1 cellular context compared by ENCODE assay signal in the genomic region with DNA sequence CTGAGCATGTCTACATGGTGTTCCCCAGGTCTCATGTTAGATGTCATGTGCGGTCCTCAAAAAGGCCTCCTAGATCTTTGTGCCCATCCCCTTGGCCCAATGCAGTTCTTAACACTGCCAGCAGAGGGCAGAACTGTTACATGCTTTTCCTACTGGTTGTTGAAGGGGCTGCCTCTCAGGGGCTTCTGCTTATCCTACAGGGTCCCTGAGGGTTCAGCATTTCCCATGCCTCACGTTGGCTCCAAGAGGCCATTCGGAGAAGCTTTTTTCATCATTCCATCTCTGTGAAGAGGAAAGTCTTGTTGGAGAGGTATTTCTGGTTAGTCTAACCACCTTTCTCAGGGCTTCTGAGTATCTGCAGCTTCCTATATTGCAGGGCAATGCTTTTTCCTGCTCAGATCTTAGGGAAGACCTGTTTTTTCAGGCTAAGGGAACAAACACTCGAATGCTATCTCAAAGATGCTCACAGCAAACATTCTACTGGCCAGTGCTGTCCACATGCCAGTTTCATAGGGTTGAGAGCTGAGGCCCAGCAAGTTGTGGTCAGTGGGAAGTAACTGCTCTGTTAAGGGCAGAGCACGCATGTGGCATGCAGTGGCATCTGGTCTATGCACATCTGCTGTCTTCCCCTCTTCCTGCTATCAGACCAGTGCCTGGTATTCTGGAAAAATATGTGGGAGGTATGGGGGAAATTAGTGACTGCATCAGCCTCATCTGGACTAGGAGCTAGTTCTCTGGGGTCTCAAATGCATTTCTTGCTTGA.
TF ChIP-seq lines count a peak whose summit lies in the region.

No MANE protein-coding gene starts in this region.

TF ChIP-seq in HCT116, 20 proteins besides CTCF, POLR2A, EP300 and RAD21:
- TF ChIP-seq POLR2AphosphoS5 (IDR thresholded peaks at IDR 0.05; ENCODE audit: low read depth, low read length) (no peak), FOSL1 (IDR thresholded peaks at IDR 0.05; ENCODE audit: low read depth) (no peak), SRF (IDR thresholded peaks at IDR 0.05; ENCODE audit: low read depth) (no peak), REST (IDR thresholded peaks at IDR 0.05; ENCODE audit: low read depth) (no peak), JUND (IDR thresholded peaks at IDR 0.05) (no peak), SP1 (IDR thresholded peaks at IDR 0.05; ENCODE audit: low read depth) (no peak), CEBPB (IDR thresholded peaks at IDR 0.05; ENCODE audit: low read depth) (no peak), CBX3 (IDR thresholded peaks at IDR 0.05; ENCODE audit: low read depth) (no peak), YY1 (IDR thresholded peaks at IDR 0.05; ENCODE audit: extremely low read depth, insufficient replicate concordance, low read depth, low read length) (no peak), EZH2phosphoT487 (IDR thresholded peaks at IDR 0.05; ENCODE audit: borderline replicate concordance) (no peak), ELF1 (IDR thresholded peaks at IDR 0.05; ENCODE audit: borderline replicate concordance, low read depth) (no peak), ATF3 (IDR thresholded peaks at IDR 0.05) (no peak), EGR1 (IDR thresholded peaks at IDR 0.05; ENCODE audit: low read depth) (no peak), SIN3A (IDR thresholded peaks at IDR 0.05; ENCODE audit: low read depth) (no peak), EZH2 (IDR thresholded peaks at IDR 0.05) (no peak), TCF7L2 (IDR thresholded peaks at IDR 0.05; ENCODE audit: borderline replicate concordance, extremely low read depth, insufficient read depth, insufficient read length) (no peak)
- TF ChIP-seq, protein P1, sequence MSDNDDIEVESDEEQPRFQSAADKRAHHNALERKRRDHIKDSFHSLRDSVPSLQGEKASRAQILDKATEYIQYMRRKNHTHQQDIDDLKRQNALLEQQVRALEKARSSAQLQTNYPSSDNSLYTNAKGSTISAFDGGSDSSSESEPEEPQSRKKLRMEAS (IDR thresholded peaks at IDR 0.05), result no peak
- TF ChIP-seq, protein P2, sequence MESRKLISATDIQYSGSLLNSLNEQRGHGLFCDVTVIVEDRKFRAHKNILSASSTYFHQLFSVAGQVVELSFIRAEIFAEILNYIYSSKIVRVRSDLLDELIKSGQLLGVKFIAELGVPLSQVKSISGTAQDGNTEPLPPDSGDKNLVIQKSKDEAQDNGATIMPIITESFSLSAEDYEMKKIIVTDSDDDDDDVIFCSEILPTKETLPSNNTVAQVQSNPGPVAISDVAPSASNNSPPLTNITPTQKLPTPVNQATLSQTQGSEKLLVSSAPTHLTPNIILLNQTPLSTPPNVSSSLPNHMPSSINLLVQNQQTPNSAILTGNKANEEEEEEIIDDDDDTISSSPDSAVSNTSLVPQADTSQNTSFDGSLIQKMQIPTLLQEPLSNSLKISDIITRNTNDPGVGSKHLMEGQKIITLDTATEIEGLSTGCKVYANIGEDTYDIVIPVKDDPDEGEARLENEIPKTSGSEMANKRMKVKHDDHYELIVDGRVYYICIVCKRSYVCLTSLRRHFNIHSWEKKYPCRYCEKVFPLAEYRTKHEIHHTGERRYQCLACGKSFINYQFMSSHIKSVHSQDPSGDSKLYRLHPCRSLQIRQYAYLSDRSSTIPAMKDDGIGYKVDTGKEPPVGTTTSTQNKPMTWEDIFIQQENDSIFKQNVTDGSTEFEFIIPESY (IDR thresholded peaks at IDR 0.05; ENCODE audit: extremely low read depth, insufficient replicate concordance, low read length), result no peak
